1 cellular context compared by ENCODE assay signal in the genomic region with DNA sequence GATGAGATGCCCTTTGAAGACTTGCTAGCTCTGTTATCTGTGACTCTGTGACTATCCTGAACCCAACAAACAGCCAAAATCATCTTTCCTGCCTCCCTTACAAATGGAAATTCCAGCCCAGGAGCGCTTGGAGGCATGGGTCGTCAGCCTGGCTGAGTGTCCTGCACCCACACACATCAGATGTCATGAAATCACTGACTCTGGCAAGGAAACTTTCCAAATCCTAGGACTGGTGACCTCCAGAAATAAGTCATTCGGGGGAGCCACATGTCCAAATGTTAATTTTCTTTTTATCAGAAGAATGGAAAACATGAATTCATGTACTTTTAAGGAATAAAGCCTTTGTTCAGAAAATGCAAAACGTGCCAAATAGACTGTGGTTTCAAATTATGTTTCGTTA.
TF ChIP-seq lines count a peak whose summit lies in the region.

No MANE protein-coding gene starts in this region.

TF ChIP-seq in SK-N-SH treated with all-trans-retinoic acid at 6 μM for 48 hours, 23 proteins besides CTCF, POLR2A, EP300 and RAD21 (continued from another document):
- TF ChIP-seq POU6F1 (CRISPR knock-in tag; IDR thresholded peaks at IDR 0.05; ENCODE audit: borderline replicate concordance, low read depth) (no peak), BACH2 (CRISPR knock-in tag; IDR thresholded peaks at IDR 0.05; ENCODE audit: borderline replicate concordance) (no peak), CSRNP3 (CRISPR knock-in tag; IDR thresholded peaks at IDR 0.05) (no peak)
- TF ChIP-seq, protein P1, sequence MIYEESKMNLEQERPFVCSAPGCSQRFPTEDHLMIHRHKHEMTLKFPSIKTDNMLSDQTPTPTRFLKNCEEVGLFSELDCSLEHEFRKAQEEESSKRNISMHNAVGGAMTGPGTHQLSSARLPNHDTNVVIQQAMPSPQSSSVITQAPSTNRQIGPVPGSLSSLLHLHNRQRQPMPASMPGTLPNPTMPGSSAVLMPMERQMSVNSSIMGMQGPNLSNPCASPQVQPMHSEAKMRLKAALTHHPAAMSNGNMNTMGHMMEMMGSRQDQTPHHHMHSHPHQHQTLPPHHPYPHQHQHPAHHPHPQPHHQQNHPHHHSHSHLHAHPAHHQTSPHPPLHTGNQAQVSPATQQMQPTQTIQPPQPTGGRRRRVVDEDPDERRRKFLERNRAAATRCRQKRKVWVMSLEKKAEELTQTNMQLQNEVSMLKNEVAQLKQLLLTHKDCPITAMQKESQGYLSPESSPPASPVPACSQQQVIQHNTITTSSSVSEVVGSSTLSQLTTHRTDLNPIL (CRISPR knock-in tag; IDR thresholded peaks at IDR 0.05; ENCODE audit: low read depth): no peak
